ENCODE assay signal across 23 cellular contexts in the genomic region with DNA sequence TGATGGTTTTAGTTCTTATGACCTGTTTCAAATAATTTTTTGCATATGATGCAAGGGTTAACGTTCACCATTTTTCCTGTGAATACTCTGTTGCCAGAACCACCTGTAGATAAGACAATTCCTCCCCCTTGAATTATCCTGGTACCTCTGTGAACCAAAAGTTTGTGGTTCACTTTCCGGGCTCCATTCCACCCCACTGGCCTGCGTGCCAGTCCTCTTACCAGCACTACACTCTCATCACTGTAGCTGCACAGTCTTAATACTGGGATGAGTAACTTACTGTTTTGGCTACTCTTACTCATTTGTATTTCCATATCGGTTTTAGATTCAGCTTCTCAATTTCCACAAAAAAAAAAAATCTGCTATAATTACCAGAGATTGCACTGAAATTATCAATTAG. TPM values are rescaled to one million over a fixed set of nuclear protein-coding genes. Genes with fewer than 3 reads are reported as not detected.
"Had no signal": no experiment of that assay in that cellular context is flagged by ENCODE, and none has a peak within 500 bp of the region (broad histone marks: within the 10 kb centered on the region; RNA-seq: fewer than 3 reads in every experiment).

No MANE protein-coding gene starts in this region.

- H3K27me3 ChIP-seq: MG63, SJSA1 had no signal

- H3K27ac ChIP-seq: SJSA1, SK-N-MC had no signal

- DNase-seq: Karpas-422, KG1, MG63, NCI-H1092, NCI-H1105 treated with DMSO at 0.1 percent for 48 hours, NCI-H1417 treated with DMSO at 0.1 percent for 48 hours, NCI-H146, NCI-H1694 treated with DMSO at 0.1 percent for 48 hours, NCI-H1930, NCI-H2081, NCI-H2107, NCI-H2227 treated with DMSO at 0.1 percent for 48 hours, NCI-H446, NCI-H510A, NCI-H524 treated with DMSO at 0.1 percent for 48 hours, NCI-H69, NCI-H774, Right ventricle myocardium superior, RPMI8226, SIG-M5 had no signal

- H3K4me3 ChIP-seq: MG63, SJSA1, SK-N-MC had no signal

RNA-seq across cellular contexts. Expression of a gene that starts 34.6 kb away (rescaled TPM):
- total RNA-seq: HT-29 had no signal
